18 cellular contexts compared by ENCODE assay signal in genomic region chr16:20410153-20410723, GRCh38. TPM values are rescaled to one million over a fixed set of nuclear protein-coding genes. Genes with fewer than 3 reads are reported as not detected.
DNase-seq lines count a peak whose midpoint lies in the region; ATAC-seq, FAIRE-seq and TF ChIP-seq lines count a peak whose summit lies in the region.
"Had no signal": no experiment of that assay in that cellular context is flagged by ENCODE, and none has a peak within 500 bp of the region (broad histone marks: within the 10 kb centered on the region; RNA-seq: fewer than 3 reads in every experiment).

No MANE protein-coding gene starts in this region.

- TF ChIP-seq POLR2A in GM12878 (IDR thresholded peaks at IDR 0.05; ENCODE audit: low read depth, low read length) (no peak), thyroid gland (IDR thresholded peaks at IDR 0.05) (no peak)

- peak; percentile 9 for DNase-seq in SIG-M5 treated with dmso at 0.1 percent for 504 hours (lab: John Stamatoyannopoulos, UW; ENCODE audit: unreplicated experiment)
- no peak for DNase-seq in SIG-M5 (lab: John Stamatoyannopoulos, UW)
- DNase-seq in GM12878 (ENCODE audit: low read depth, low spot score) = no peak
- no peak for DNase-seq in thyroid gland
- no peak for DNase-seq in NK-92 (lab: John Stamatoyannopoulos, UW; ENCODE audit: unreplicated experiment)
- no peak for DNase-seq in activated effector memory CD4-positive, alpha-beta T cell treated with anti-CD3 and anti-CD28 coated beads, Interleukin-2, amount 50 U/mL, for 16 hours
- DNase-seq: activated T-cell treated with anti-CD3 and anti-CD28 coated beads, Interleukin-2, amount 50 U/mL, for 1 hour; foreskin keratinocyte; GF-D8; IMR-90; mammary epithelial cell; NCI-H446 treated with DMSO at 0.1 percent for 48 hours had no signal

- RAD21 ChIA-PET in GM12878 (lab: Charles Lee; ENCODE audit: unreplicated experiment) = no interaction called here

- H3K27ac ChIP-seq in GM12878 (ENCODE audit: control insufficient read depth, insufficient read depth) = no peak overlapping the region
- H3K27ac ChIP-seq in thyroid gland = peak overlapping the region; percentile 73 to 88 (median 75)
- H3K27ac ChIP-seq: 22Rv1, foreskin keratinocyte had no signal

- TF ChIP-seq EP300 in GM12878 (IDR thresholded peaks at IDR 0.05; ENCODE audit: borderline replicate concordance in 1 of 2, control insufficient read depth in 1 of 2, low read depth in 2 of 2, low read length in 2 of 2) = peak in 1 of 2 experiments; percentile 53; a peak in 1 of 4 replicates

- POLR2A ChIA-PET in GM12878 (lab: Charles Lee) = no interaction called here

- H3K4me1 ChIP-seq in GM12878 (ENCODE audit: control insufficient read depth, insufficient read depth, low read length) (peaks cover 6% of the 10 kb centered on the region), thyroid gland (peaks cover 8 to 14% of the 10 kb centered on the region in 2 donors)
- H3K4me1 ChIP-seq: foreskin keratinocyte, HAP-1 had no signal

- H4K20me1 ChIP-seq in GM12878 (ENCODE audit: control insufficient read depth, insufficient read depth) = no peaks in the 10 kb centered on the region

- in situ Hi-C loops in GM12878 (cut with MboI) = no loop called here

- FAIRE-seq in GM12878 (lab: Jason Lieb, UNC) = no peak

- TF ChIP-seq CTCF in GM12878 (IDR thresholded peaks at IDR 0.05 in 2 of 3, conservative IDR thresholded peaks at IDR 0.05 in 1 of 3; ENCODE audit: control insufficient read depth in 2 of 3, extremely low read depth in 1 of 3, insufficient read depth in 1 of 3, low read depth in 3 of 3, low read length in 3 of 3) (no peak), thyroid gland (IDR thresholded peaks at IDR 0.05) (no peak)

- TF ChIP-seq RAD21 in GM12878 (IDR thresholded peaks at IDR 0.05; ENCODE audit: insufficient read depth, low read depth, low read length) = no peak

- H3K9me3 ChIP-seq in GM12878 (replicated peaks; ENCODE audit: control insufficient read depth, insufficient read depth, low read length) = no peaks in the 10 kb centered on the region
- H3K9me3 ChIP-seq in thyroid gland = no peaks in the 10 kb centered on the region
- H3K9me3 ChIP-seq: HAP-1 had no signal

- ATAC-seq in HG03103 (IDR thresholded peaks at IDR 0.05; ENCODE audit: low read depth, unreplicated experiment) (peak; percentile 77), GM12878 (peak; percentile 93), GM21717 (IDR thresholded peaks at IDR 0.05; ENCODE audit: unreplicated experiment) (no peak)
- ATAC-seq: foreskin keratinocyte had no signal

- no peak overlapping the region for H3K9ac ChIP-seq in GM12878 (ENCODE audit: control insufficient read depth, insufficient read depth, low read length)

- CTCF ChIA-PET in GM12878 (lab: Yijun Ruan, JAX) = no interaction called here

- H3K36me3 ChIP-seq in GM12878 (ENCODE audit: control insufficient read depth in 2 of 2, insufficient read depth in 2 of 2, low read length in 1 of 2) (no peaks in the 10 kb centered on the region), thyroid gland (no peaks in the 10 kb centered on the region)
- H3K36me3 ChIP-seq: cardiac muscle cell, HAP-1 had no signal

- no peaks in the 10 kb centered on the region for H3K79me2 ChIP-seq in GM12878 (ENCODE audit: control insufficient read depth, insufficient read depth, low read length)

- H3K4me3 ChIP-seq in GM12878 = no peak overlapping the region
- H3K4me3 ChIP-seq in thyroid gland (replicated peaks in 1 of 3) = no peak overlapping the region
- H3K4me3 ChIP-seq: cardiac muscle cell, HAP-1 had no signal

- SMC1A ChIA-PET in GM12878 (lab: Charles Lee; ENCODE audit: uncharacterized antibody, unreplicated experiment) = interaction anchor here (1.6 kb wide), 1 partner anchor 25 kb away, joined by 3 read pairs; no protein-coding TSS in a partner anchor

- H3K4me2 ChIP-seq in GM12878 (ENCODE audit: control insufficient read depth, insufficient read depth) = no peak overlapping the region

- intact Hi-C loops in GM12878 (cut with micrococcal nuclease; ENCODE audit: unreplicated experiment) = no loop called here
- intact Hi-C loops in thyroid gland (cut with DNase I) = no loop called here

- peak overlapping the region; percentile 1; the same call in 1 of the 2 replicates for H2AFZ ChIP-seq in GM12878 (ENCODE audit: control insufficient read depth, low read depth, low read length)

- BruUV-seq in GM12878 (replicated peaks; lab: Mats Ljungman, UMichigan) = no TSS peak

- 24% methylated on average over 6 of the region's 6 CpGs for WGBS in GM12878 (ENCODE audit: insufficient coverage, insufficient replicate concordance, low lambda C conversion rate, missing lambda C conversion rate)
- WGBS in thyroid gland, 2 donors = 86 to 88% methylated on average over 6 of the region's 6 CpGs

- no peaks in the 10 kb centered on the region for H3K27me3 ChIP-seq in GM12878 (replicated peaks in 1 of 2; ENCODE audit: control insufficient read depth in 2 of 2, insufficient read depth in 2 of 2, low read length in 1 of 2)
- no peaks in the 10 kb centered on the region for H3K27me3 ChIP-seq in thyroid gland
- H3K27me3 ChIP-seq: cardiac muscle cell, foreskin keratinocyte had no signal

RNA-seq across cellular contexts. Expression of gene ACSM5, which starts 0.9 kb away (rescaled TPM):
- total RNA-seq in GM12878 (2013; cell fraction: nucleolus; rRNA removed) = not detected in 2 replicates
- total RNA-seq in GM12878 (2014; rRNA removed) (0.28 and 0.38 TPM in 2 replicates), GM12878 (2014; rRNA removed; fragmentation: Illumina TruSeq; extraction: Trizol) (0.31 TPM in 1 of 2 replicates, not detected in the other), GM12878 (2021) (0.26 and 0.45 TPM in 2 replicates), thyroid gland (1 to 10 TPM; 5.6 to 9.6 (median 8.0) TPM)
- polyA plus RNA-seq in GM12878 (2011; ENCODE audit: low read depth) = not detected
- polyA plus RNA-seq in GM12878 (2011; rRNA removed) (not detected in 2 replicates), GM12878 (2014; fragmentation: Illumina TruSeq; extraction: Trizol) (0.07 TPM in 1 of 2 replicates, not detected in the other), GM12878 (2014; fragmentation: Nextera tagmentation; extraction: Ambion mirVana) (under 1 TPM in 1 of 2 experiments, not detected in 1; 0.20 TPM), GM12878 (2014; rRNA removed) (0.11 and 0.14 TPM in 2 replicates), GM12878 (2016; fragmentation: Nextera tagmentation; extraction: Ambion mirVana) (under 1 TPM in 1 of 2 experiments, not detected in 1; 0.54 TPM)
- polyA plus RNA-seq in GM12878 (2011; cell fraction: cytosol; rRNA removed) = not detected in 2 replicates
- not detected in 2 replicates for polyA plus RNA-seq in GM12878 (2011; cell fraction: nucleus; rRNA removed)
- not detected in 2 replicates for polyA plus RNA-seq in GM12878 (2012)
- polyA minus RNA-seq in GM12878 (2011; rRNA and poly(A)+ RNA removed) = not detected in 2 replicates
- polyA minus RNA-seq in GM12878 (2011; cell fraction: cytosol; rRNA and poly(A)+ RNA removed) = not detected in 2 replicates
- polyA minus RNA-seq in GM12878 (2011; cell fraction: nucleus; rRNA and poly(A)+ RNA removed) = not detected in 2 replicates
- total RNA-seq: cardiac muscle cell; foreskin keratinocyte; IMR-90; mammary epithelial cell; T-helper 1 cell treated with Interleukin-12 subunit alpha and Interleukin-12 subunit beta and Interleukin-4 antibody, amounts not matched to agents 30 ng/mL and 1 ng/mL, for 36 hours had no signal
- polyA plus RNA-seq: foreskin keratinocyte, IMR-90, mammary epithelial cell had no signal

RNA-seq across cellular contexts. Expression of gene PDILT, which starts 5.7 kb away (rescaled TPM):
- not detected in 2 replicates for total RNA-seq in GM12878 (2013; cell fraction: nucleolus; rRNA removed)
- not detected in 2 replicates for total RNA-seq in GM12878 (2014; rRNA removed)
- total RNA-seq in GM12878 (2014; rRNA removed; fragmentation: Illumina TruSeq; extraction: Trizol) = not detected in 2 replicates
- total RNA-seq in GM12878 (2021) = not detected in 2 replicates
- polyA plus RNA-seq in GM12878 (2011; ENCODE audit: low read depth) = not detected
- polyA plus RNA-seq in GM12878 (2011; rRNA removed) = not detected in 2 replicates
- not detected in 2 replicates for polyA plus RNA-seq in GM12878 (2011; cell fraction: cytosol; rRNA removed)
- not detected in 2 replicates for polyA plus RNA-seq in GM12878 (2011; cell fraction: nucleus; rRNA removed)
- not detected in 2 replicates for polyA plus RNA-seq in GM12878 (2012)
- polyA plus RNA-seq in GM12878 (2014; fragmentation: Illumina TruSeq; extraction: Trizol) = not detected in 2 replicates
- polyA plus RNA-seq in GM12878 (2014; fragmentation: Nextera tagmentation; extraction: Ambion mirVana) = not detected
- polyA plus RNA-seq in GM12878 (2014; rRNA removed) = not detected in 2 replicates
- not detected for polyA plus RNA-seq in GM12878 (2016; fragmentation: Nextera tagmentation; extraction: Ambion mirVana)
- not detected in 2 replicates for polyA minus RNA-seq in GM12878 (2011; rRNA and poly(A)+ RNA removed)
- polyA minus RNA-seq in GM12878 (2011; cell fraction: cytosol; rRNA and poly(A)+ RNA removed) = not detected in 2 replicates
- polyA minus RNA-seq in GM12878 (2011; cell fraction: nucleus; rRNA and poly(A)+ RNA removed) = not detected in 2 replicates
- not detected for total RNA-seq in thyroid gland
- total RNA-seq: cardiac muscle cell; foreskin keratinocyte; IMR-90; mammary epithelial cell; T-helper 1 cell treated with Interleukin-12 subunit alpha and Interleukin-12 subunit beta and Interleukin-4 antibody, amounts not matched to agents 30 ng/mL and 1 ng/mL, for 36 hours had no signal
- polyA plus RNA-seq: cardiac muscle cell, foreskin keratinocyte, IMR-90, mammary epithelial cell had no signal

RNA-seq across cellular contexts. Expression of gene ACSM2A, which starts 41.1 kb away (rescaled TPM):
- not detected in 2 replicates for total RNA-seq in GM12878 (2013; cell fraction: nucleolus; rRNA removed)
- not detected in 2 replicates for total RNA-seq in GM12878 (2014; rRNA removed)
- not detected in 2 replicates for total RNA-seq in GM12878 (2014; rRNA removed; fragmentation: Illumina TruSeq; extraction: Trizol)
- 0.21 TPM in 1 of 2 replicates, not detected in the other for total RNA-seq in GM12878 (2021)
- not detected for polyA plus RNA-seq in GM12878 (2011; ENCODE audit: low read depth)
- polyA plus RNA-seq in GM12878 (2011; rRNA removed) = not detected in 2 replicates
- polyA plus RNA-seq in GM12878 (2011; cell fraction: cytosol; rRNA removed) = not detected in 2 replicates
- polyA plus RNA-seq in GM12878 (2011; cell fraction: nucleus; rRNA removed) = not detected in 2 replicates
- not detected in 2 replicates for polyA plus RNA-seq in GM12878 (2012)
- not detected in 2 replicates for polyA plus RNA-seq in GM12878 (2014; fragmentation: Illumina TruSeq; extraction: Trizol)
- polyA plus RNA-seq in GM12878 (2014; fragmentation: Nextera tagmentation; extraction: Ambion mirVana) = not detected
- not detected in 2 replicates for polyA plus RNA-seq in GM12878 (2014; rRNA removed)
- polyA plus RNA-seq in GM12878 (2016; fragmentation: Nextera tagmentation; extraction: Ambion mirVana) = not detected
- not detected in 2 replicates for polyA minus RNA-seq in GM12878 (2011; rRNA and poly(A)+ RNA removed)
- not detected in 2 replicates for polyA minus RNA-seq in GM12878 (2011; cell fraction: cytosol; rRNA and poly(A)+ RNA removed)
- polyA minus RNA-seq in GM12878 (2011; cell fraction: nucleus; rRNA and poly(A)+ RNA removed) = not detected in 2 replicates
- under 1 TPM in 2 of 4 donors, not detected in 2; 0.20 to 0.56 TPM for total RNA-seq in thyroid gland
- total RNA-seq: cardiac muscle cell; foreskin keratinocyte; IMR-90; mammary epithelial cell; T-helper 1 cell treated with Interleukin-12 subunit alpha and Interleukin-12 subunit beta and Interleukin-4 antibody, amounts not matched to agents 30 ng/mL and 1 ng/mL, for 36 hours had no signal
- polyA plus RNA-seq: cardiac muscle cell, foreskin keratinocyte, IMR-90, mammary epithelial cell had no signal

RNA-seq across cellular contexts. Expression of gene UMOD, which starts 57.7 kb away (rescaled TPM):
- total RNA-seq in GM12878 (2013; cell fraction: nucleolus; rRNA removed) = not detected in 2 replicates
- not detected in 2 replicates for total RNA-seq in GM12878 (2014; rRNA removed)
- total RNA-seq in GM12878 (2014; rRNA removed; fragmentation: Illumina TruSeq; extraction: Trizol) = not detected in 2 replicates
- total RNA-seq in GM12878 (2021) = not detected in 2 replicates
- not detected for polyA plus RNA-seq in GM12878 (2011; ENCODE audit: low read depth)
- polyA plus RNA-seq in GM12878 (2011; rRNA removed) = not detected in 2 replicates
- polyA plus RNA-seq in GM12878 (2011; cell fraction: cytosol; rRNA removed) = not detected in 2 replicates
- not detected in 2 replicates for polyA plus RNA-seq in GM12878 (2011; cell fraction: nucleus; rRNA removed)
- polyA plus RNA-seq in GM12878 (2012) = not detected in 2 replicates
- not detected in 2 replicates for polyA plus RNA-seq in GM12878 (2014; fragmentation: Illumina TruSeq; extraction: Trizol)
- polyA plus RNA-seq in GM12878 (2014; fragmentation: Nextera tagmentation; extraction: Ambion mirVana) = not detected
- not detected in 2 replicates for polyA plus RNA-seq in GM12878 (2014; rRNA removed)
- not detected for polyA plus RNA-seq in GM12878 (2016; fragmentation: Nextera tagmentation; extraction: Ambion mirVana)
- not detected in 2 replicates for polyA minus RNA-seq in GM12878 (2011; rRNA and poly(A)+ RNA removed)
- polyA minus RNA-seq in GM12878 (2011; cell fraction: cytosol; rRNA and poly(A)+ RNA removed) = not detected in 2 replicates
- not detected in 2 replicates for polyA minus RNA-seq in GM12878 (2011; cell fraction: nucleus; rRNA and poly(A)+ RNA removed)
- not detected for total RNA-seq in thyroid gland
- total RNA-seq: cardiac muscle cell; foreskin keratinocyte; IMR-90; mammary epithelial cell; T-helper 1 cell treated with Interleukin-12 subunit alpha and Interleukin-12 subunit beta and Interleukin-4 antibody, amounts not matched to agents 30 ng/mL and 1 ng/mL, for 36 hours had no signal
- polyA plus RNA-seq: cardiac muscle cell, foreskin keratinocyte, IMR-90, mammary epithelial cell had no signal

Comparison
In these comparisons a context has a peak if more than half of its experiments do, and no peak if none do; other contexts are left out.
1. RNA of gene ACSM5, which starts 0.9 kb away (total RNA-seq): 5.6 to 9.6 TPM in thyroid gland; 0.26 to 0.45 TPM in GM12878; every median in the first group is over 4 times any median in the second.